In the genomic region with DNA sequence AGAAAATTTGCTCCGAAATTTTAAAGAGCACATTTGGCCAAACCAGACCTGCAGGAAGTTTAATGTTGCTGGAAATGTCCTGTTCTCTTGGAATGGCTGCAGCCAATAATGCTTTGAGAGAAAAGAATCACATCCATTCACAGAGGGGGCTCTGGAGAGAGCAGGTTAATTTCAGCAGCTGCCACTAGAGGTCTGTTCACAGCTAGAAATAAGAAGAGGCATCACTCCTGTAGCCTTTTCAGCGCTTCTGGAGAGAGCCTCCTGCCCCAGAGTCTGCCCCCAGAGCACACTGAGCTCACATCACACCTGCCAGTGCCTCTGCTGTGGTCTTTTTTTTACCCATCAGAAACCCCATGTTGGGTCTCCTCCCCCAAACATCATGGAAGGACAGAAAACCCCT, we compare ENCODE assay signal across 8 cellular contexts.
DNase-seq lines count a peak whose midpoint lies in the region; ATAC-seq, FAIRE-seq and TF ChIP-seq lines count a peak whose summit lies in the region.

No MANE protein-coding gene starts in this region.

- H3K4me1 ChIP-seq in iPS DF 6.9 (ENCODE audit: control insufficient read depth, insufficient read depth, low read length), result no peaks in the 10 kb centered on the region

- no peak for TF ChIP-seq POLR2A in GM12892 (IDR thresholded peaks at IDR 0.05; ENCODE audit: low read depth, low read length)

- no peaks in the 10 kb centered on the region for H3K27me3 ChIP-seq in iPS DF 6.9 (ENCODE audit: control insufficient read depth, insufficient read depth, low read length)

- no peaks in the 10 kb centered on the region for H3K9me3 ChIP-seq in iPS DF 6.9 (ENCODE audit: control insufficient read depth, insufficient read depth, low read length)

- WGBS in iPS DF 6.9 (ENCODE audit: insufficient coverage, insufficient read length), result no CpG with 5 or more reads among the region's 2 CpGs

- no peak overlapping the region for H3K27ac ChIP-seq in iPS DF 6.9 (ENCODE audit: low read length)

- no peak overlapping the region for H3K4me3 ChIP-seq in iPS DF 6.9 (ENCODE audit: low read length)

- ATAC-seq in HG03103 (IDR thresholded peaks at IDR 0.05; ENCODE audit: low read depth, unreplicated experiment), result peak; percentile 55

- H3K36me3 ChIP-seq in iPS DF 6.9 (ENCODE audit: control insufficient read depth, insufficient read depth, low read length), result no peaks in the 10 kb centered on the region

- FAIRE-seq in GM12892 (lab: Jason Lieb, UNC), result no peak

- peak; percentile 2 for DNase-seq in SKM-1 treated with dmso at 0.1 percent for 144 hours (lab: John Stamatoyannopoulos, UW; ENCODE audit: unreplicated experiment)
- DNase-seq in SKM-1 (lab: John Stamatoyannopoulos, UW; ENCODE audit: unreplicated experiment), result no peak
- DNase-seq in SHP77 treated with DMSO at 0.1 percent for 48 hours (lab: John Stamatoyannopoulos, UW), result peak; percentile 1
- peak; percentile 29 for DNase-seq in iPS DF 6.9 (ENCODE audit: low read depth, low spot score)
- no peak for DNase-seq in activated naive CD4-positive, alpha-beta T cell treated with Interleukin-2 at 50 U/mL for 16 hours
- DNase-seq in GM12892 (ENCODE audit: insufficient read length), result no peak
- DNase-seq in GDM1 (lab: John Stamatoyannopoulos, UW), result no peak

Comparison
In these comparisons a context has a peak if more than half of its experiments do, and no peak if none do; other contexts are left out.
1. DNase-seq: peak in SKM-1 treated with dmso at 0.1 percent for 144 hours (single experiment), SHP77 treated with DMSO at 0.1 percent for 48 hours (single experiment) and iPS DF 6.9 (single experiment); none in SKM-1 (single experiment), activated naive CD4-positive, alpha-beta T cell treated with Interleukin-2 at 50 U/mL for 16 hours (single experiment), GM12892 (single experiment) and GDM1 (single experiment).